ENCODE assay signal across 17 cellular contexts in the genomic region with DNA sequence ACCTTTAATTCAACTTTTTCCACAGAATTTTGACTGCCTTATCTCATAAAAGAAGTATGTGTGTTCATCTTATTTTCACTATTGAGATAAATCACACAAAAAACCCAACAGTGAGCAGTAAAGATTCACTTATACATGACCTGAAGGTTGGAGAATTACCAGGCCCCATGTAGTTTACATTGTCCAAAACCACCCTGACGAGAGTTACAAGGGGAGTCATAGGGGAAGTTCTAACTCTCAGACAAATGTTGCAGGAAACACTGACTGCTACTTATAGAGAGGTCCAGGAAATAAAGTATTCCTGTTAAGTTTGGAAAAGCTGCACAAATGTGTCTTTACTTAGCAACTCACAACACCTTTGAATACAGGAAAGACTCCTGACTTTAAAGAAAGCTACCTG. TPM values are rescaled to one million over a fixed set of nuclear protein-coding genes. Genes with fewer than 3 reads are reported as not detected.
DNase-seq lines count a peak whose midpoint lies in the region; ATAC-seq and TF ChIP-seq lines count a peak whose summit lies in the region.
"Had no signal": no experiment of that assay in that cellular context is flagged by ENCODE, and none has a peak within 500 bp of the region (broad histone marks: within the 10 kb centered on the region; RNA-seq: fewer than 3 reads in every experiment).

No MANE protein-coding gene starts in this region.

- no peak for TF ChIP-seq CTCF in cardiac muscle cell (IDR thresholded peaks at IDR 0.05; ENCODE audit: low read depth, low read length)
- no peak for TF ChIP-seq CTCF in dorsolateral prefrontal cortex (IDR thresholded peaks at IDR 0.05 in 54 of 56, conservative IDR thresholded peaks at IDR 0.05 in 2 of 56; ENCODE audit: low read depth in 1 of 56, partially characterized antibody in 56 of 56)
- TF ChIP-seq CTCF in transverse colon (IDR thresholded peaks at IDR 0.05): no peak

- H3K4me1 ChIP-seq in cardiac muscle cell (ENCODE audit: low read depth): peaks cover 12% of the 10 kb centered on the region
- H3K4me1 ChIP-seq in muscle layer of colon (ENCODE audit: insufficient read depth, low read length): peaks cover 29% of the 10 kb centered on the region
- peaks cover 0 to 30% (median 5%) of the 10 kb centered on the region in 4 donors for H3K4me1 ChIP-seq in transverse colon

- 85 to 100% methylated on average over 1 of the region's 1 CpG for WGBS in transverse colon (ENCODE audit: low coverage in 1 of 2), 2 donors

- in situ Hi-C loops in transverse colon (cut with MboI; ENCODE audit: low pct_ligation_motif_present in 1 of 4, low pct_unique_long_range_greater_than_20kb in 1 of 4, low sequenced_read_pairs in 3 of 4): loop anchor here in 3 of 4 donors (5.0 to 10.0 kb wide), 3 partner anchors 56 to 176 kb away; no protein-coding TSS in a partner anchor

- H3K9me3 ChIP-seq in cardiac muscle cell (ENCODE audit: low read depth) (no peaks in the 10 kb centered on the region), muscle layer of colon (ENCODE audit: low read length) (no peaks in the 10 kb centered on the region), transverse colon (no peaks in the 10 kb centered on the region)
- H3K9me3 ChIP-seq: tibial artery had no signal

- H3K9ac ChIP-seq in muscle layer of colon (ENCODE audit: low read length): no peak overlapping the region

- ATAC-seq in left cardiac atrium: no peak
- no peak for ATAC-seq in GM18511 (IDR thresholded peaks at IDR 0.05; ENCODE audit: unreplicated experiment)
- no peak for ATAC-seq in GM19023 (IDR thresholded peaks at IDR 0.05; ENCODE audit: unreplicated experiment)
- ATAC-seq: effector memory CD8-positive, alpha-beta T cell; Panc1 had no signal

- H3K27ac ChIP-seq in cardiac muscle cell: peak overlapping the region; percentile 3
- H3K27ac ChIP-seq in dorsolateral prefrontal cortex: peak overlapping the region in 34 of 59 donors; percentile 3 to 89 (median 80)
- H3K27ac ChIP-seq in muscle layer of colon (ENCODE audit: low read depth, low read length): peak overlapping the region; percentile 89
- H3K27ac ChIP-seq in transverse colon: peak overlapping the region; percentile 68 to 87 (median 80)
- H3K27ac ChIP-seq: tibial artery had no signal

- TF ChIP-seq EP300 in transverse colon (IDR thresholded peaks at IDR 0.05; ENCODE audit: low read depth): no peak

- no peaks in the 10 kb centered on the region for H3K27me3 ChIP-seq in cardiac muscle cell
- H3K27me3 ChIP-seq in dorsolateral prefrontal cortex: no peaks in the 10 kb centered on the region
- no peaks in the 10 kb centered on the region for H3K27me3 ChIP-seq in muscle layer of colon (ENCODE audit: control insufficient read depth in 1 of 2, insufficient read depth in 2 of 2, low read length in 2 of 2)
- H3K27me3 ChIP-seq in transverse colon: no peaks in the 10 kb centered on the region
- H3K27me3 ChIP-seq: tibial artery had no signal

- H3K4me3 ChIP-seq in cardiac muscle cell (no peak overlapping the region), dorsolateral prefrontal cortex (no peak overlapping the region), muscle layer of colon (ENCODE audit: low read depth in 1 of 2, low read length in 2 of 2) (no peak overlapping the region), transverse colon (no peak overlapping the region)
- H3K4me3 ChIP-seq: tibial artery had no signal

- TF ChIP-seq POLR2A in transverse colon (IDR thresholded peaks at IDR 0.05): no peak

- H3K36me3 ChIP-seq in cardiac muscle cell: no peaks in the 10 kb centered on the region
- no peaks in the 10 kb centered on the region for H3K36me3 ChIP-seq in muscle layer of colon (ENCODE audit: insufficient read depth, low read length)
- no peaks in the 10 kb centered on the region for H3K36me3 ChIP-seq in transverse colon
- H3K36me3 ChIP-seq: tibial artery had no signal

- intact Hi-C loops in left cardiac atrium (cut with DNase I) (loop anchor here in 1 of 2 donors (10.0 kb wide), 1 partner anchor 106 kb away; no protein-coding TSS in a partner anchor), dorsolateral prefrontal cortex (cut with DNase I) (loop anchor here (5.0 kb wide), 2 partner anchors 49 to 64 kb away; a partner anchor contains a TSS), transverse colon (cut with DNase I; ENCODE audit: low total_unique reads) (loop anchor here (10.0 kb wide), 2 partner anchors 66 to 106 kb away; a partner anchor contains a TSS)

- DNase-seq in cardiac muscle cell (ENCODE audit: low read depth in 1 of 2, low spot score in 1 of 2): peak in 1 of 2 donors; percentile 26
- DNase-seq in left cardiac atrium: no peak
- DNase-seq in dorsolateral prefrontal cortex: no peak
- DNase-seq in transverse colon: no peak
- DNase-seq in COLO829 (ENCODE audit: low spot score): no peak
- DNase-seq: activated CD4-positive, alpha-beta T cell treated with anti-CD3 and anti-CD28 coated beads, Interleukin-2, amount 50 U/mL, for 48 hours; activated T-cell treated with anti-CD3 and anti-CD28 coated beads, Interleukin-2, amount 50 U/mL, for 24 hours; effector memory CD8-positive, alpha-beta T cell; H9; NCI-H1105 treated with DMSO at 0.1 percent for 48 hours had no signal

RNA-seq across cellular contexts. Expression of a gene that starts 14.1 kb away (rescaled TPM):
- total RNA-seq in cardiac muscle cell (0.45 and 1.0 TPM in 2 replicates), left cardiac atrium (under 1 TPM; 0.21 to 0.47 TPM), dorsolateral prefrontal cortex (1 to 10 TPM in 32 of 120 experiments, under 1 TPM in 53, not detected in 35; 0.24 to 2.5 (median 0.87) TPM), transverse colon (1 to 10 TPM in 1 of 4 donors, under 1 TPM in 1, not detected in 2; 0.82 to 1.5 TPM)
- 1.3 and 1.8 TPM in 2 replicates for polyA plus RNA-seq in cardiac muscle cell
- total RNA-seq: A172, bronchial epithelial cell, H9 had no signal

RNA-seq across cellular contexts. Expression of a gene that starts 22.2 kb away (rescaled TPM):
- total RNA-seq in cardiac muscle cell (0.11 and 1.3 TPM in 2 replicates), left cardiac atrium (1 to 10 TPM; 2.5 to 4.3 TPM), dorsolateral prefrontal cortex (1 to 10 TPM; 1.0 to 7.7 (median 3.6) TPM), transverse colon (1 to 10 TPM in 2 of 4 donors, not detected in 2; 1.1 to 1.4 TPM)
- polyA plus RNA-seq in cardiac muscle cell: 3.9 and 5.8 TPM in 2 replicates

RNA-seq across cellular contexts. Expression of a gene that starts 48.8 kb away (rescaled TPM):
- 0.07 and 0.57 TPM in 2 replicates for total RNA-seq in cardiac muscle cell
- 0.35 and 0.39 TPM in 2 replicates for polyA plus RNA-seq in cardiac muscle cell
- under 1 TPM in 1 of 2 donors, not detected in 1; 0.10 TPM for total RNA-seq in left cardiac atrium
- 1 to 10 TPM in 119 of 120 experiments, under 1 TPM in 1; 0.93 to 7.8 (median 4.4) TPM for total RNA-seq in dorsolateral prefrontal cortex
- under 1 TPM in 2 of 4 donors, not detected in 2; 0.41 to 0.60 TPM for total RNA-seq in transverse colon
- total RNA-seq: A172, H9 had no signal

Comparison
In these comparisons a context has a peak if more than half of its experiments do, and no peak if none do; other contexts are left out.
1. H3K27ac ChIP-seq: peak in every context shown above with its lines; median percentile 89 in muscle layer of colon; 80 in dorsolateral prefrontal cortex; 80 in transverse colon; 3 in cardiac muscle cell.